8 cellular contexts compared by ENCODE assay signal in the genomic region with DNA sequence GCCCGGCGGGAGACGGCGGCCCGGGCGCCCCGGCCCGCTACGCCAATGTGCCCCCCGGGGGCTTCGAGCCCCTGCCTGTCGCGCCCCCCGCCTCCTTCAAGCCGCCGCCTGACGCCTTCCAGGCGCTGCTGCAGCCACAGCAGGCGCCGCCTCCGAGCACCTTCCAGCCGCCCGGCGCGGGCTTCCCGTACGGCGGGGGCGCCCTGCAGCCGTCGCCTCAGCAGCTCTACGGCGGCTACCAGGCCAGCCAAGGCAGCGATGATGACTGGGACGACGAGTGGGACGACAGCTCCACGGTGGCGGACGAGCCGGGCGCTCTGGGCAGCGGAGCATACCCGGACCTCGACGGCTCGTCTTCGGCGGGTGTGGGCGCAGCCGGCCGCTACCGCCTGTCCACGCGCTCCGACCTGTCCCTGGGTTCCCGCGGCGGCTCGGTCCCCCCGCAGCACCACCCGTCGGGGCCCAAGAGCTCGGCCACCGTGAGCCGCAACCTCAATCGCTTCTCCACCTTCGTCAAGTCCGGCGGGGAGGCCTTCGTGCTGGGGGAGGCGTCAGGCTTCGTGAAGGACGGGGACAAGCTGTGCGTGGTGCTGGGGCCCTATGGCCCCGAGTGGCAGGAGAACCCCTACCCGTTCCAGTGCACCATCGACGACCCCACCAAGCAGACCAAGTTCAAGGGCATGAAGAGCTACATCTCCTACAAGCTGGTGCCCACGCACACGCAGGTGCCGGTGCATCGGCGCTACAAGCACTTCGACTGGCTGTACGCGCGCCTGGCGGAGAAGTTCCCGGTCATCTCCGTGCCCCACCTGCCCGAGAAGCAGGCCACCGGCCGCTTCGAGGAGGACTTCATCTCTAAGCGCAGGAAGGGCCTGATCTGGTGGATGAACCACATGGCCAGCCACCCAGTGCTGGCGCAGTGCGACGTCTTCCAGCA. TPM values are rescaled to one million over a fixed set of nuclear protein-coding genes. Genes with fewer than 3 reads are reported as not detected.
DNase-seq lines count a peak whose midpoint lies in the region; ATAC-seq lines count a peak whose summit lies in the region.

No MANE protein-coding gene starts in this region.

- H3K4me1 ChIP-seq in SJSA1 (replicated peaks) (peaks cover 56% of the 10 kb centered on the region), rectal smooth muscle tissue (ENCODE audit: control insufficient read depth, insufficient read depth, low read length) (peaks cover 20% of the 10 kb centered on the region)

- H3K27me3 Mint-ChIP-seq in activated naive CD8-positive, alpha-beta T cell: no peaks in the 10 kb centered on the region

- no peaks in the 10 kb centered on the region for H3K27me3 ChIP-seq in SJSA1 (replicated peaks)
- H3K27me3 ChIP-seq in rectal smooth muscle tissue (ENCODE audit: control insufficient read depth, insufficient read depth, low read length): no peaks in the 10 kb centered on the region

- H3K4me3 ChIP-seq in SJSA1 (peak overlapping the region; percentile 96), rectal smooth muscle tissue (ENCODE audit: low read length) (peak overlapping the region; percentile 85)

- no peak overlapping the region for H3K27ac Mint-ChIP-seq in activated naive CD8-positive, alpha-beta T cell

- peak; percentile 45 for DNase-seq in NCI-H345 (lab: John Stamatoyannopoulos, UW)
- no peak for DNase-seq in NCI-H345 treated with DMSO at 0.1 percent for 48 hours (lab: John Stamatoyannopoulos, UW; ENCODE audit: unreplicated experiment)
- DNase-seq in SJSA1 (ENCODE audit: low read depth in 1 of 2, low spot score in 2 of 2): peak; percentile 55 to 65
- DNase-seq in left cardiac atrium: peak; percentile 71

- intact Hi-C loops in left cardiac atrium (cut with DNase I): loop anchor here (5.0 to 10.0 kb wide), 2 partner anchors 329 to 636 kb away; no protein-coding TSS in a partner anchor

- ATAC-seq in HG03103 (IDR thresholded peaks at IDR 0.05; ENCODE audit: low read depth, unreplicated experiment) (peak; percentile 28), left cardiac atrium (peak; percentile 81 to 83), GM19324 (IDR thresholded peaks at IDR 0.05; ENCODE audit: low FRiP score, unreplicated experiment) (no peak)

- peak overlapping the region; percentile 66 for H3K27ac ChIP-seq in SJSA1
- H3K27ac ChIP-seq in rectal smooth muscle tissue (ENCODE audit: low read depth, low read length): peak overlapping the region; percentile 78

- no peaks in the 10 kb centered on the region for H3K9me3 ChIP-seq in SJSA1 (replicated peaks)

- peak overlapping the region; percentile 66 for H3K9ac ChIP-seq in rectal smooth muscle tissue (ENCODE audit: low read length)

- peak overlapping the region; percentile 89 for H3K4me3 Mint-ChIP-seq in activated naive CD8-positive, alpha-beta T cell

- H3K36me3 ChIP-seq in SJSA1: peaks cover 56% of the 10 kb centered on the region
- H3K36me3 ChIP-seq in rectal smooth muscle tissue (ENCODE audit: control insufficient read depth, insufficient read depth, low read length): peaks cover 5% of the 10 kb centered on the region

- H3K36me3 Mint-ChIP-seq in activated naive CD8-positive, alpha-beta T cell: peaks cover 3% of the 10 kb centered on the region

- peaks cover 54% of the 10 kb centered on the region for H3K4me1 Mint-ChIP-seq in activated naive CD8-positive, alpha-beta T cell (ENCODE audit: low read depth)

- no peaks in the 10 kb centered on the region for H3K9me3 Mint-ChIP-seq in activated naive CD8-positive, alpha-beta T cell (ENCODE audit: low read depth)

RNA-seq across cellular contexts. Expression of gene SNX18, which starts 0.9 kb away (rescaled TPM):
- total RNA-seq in SJSA1 (2014; rRNA removed; shearing (Covaris generic)): 49.5 and 61.0 TPM in 2 replicates
- total RNA-seq in left cardiac atrium: 10 to 100 TPM; 15.1 to 15.4 TPM
